Comparison of ENCODE assay signal across 8 cellular contexts in genomic region chr7:34991938-34992840, GRCh38. TPM values are rescaled to one million over a fixed set of nuclear protein-coding genes. Genes with fewer than 3 reads are reported as not detected.
DNase-seq lines count a peak whose midpoint lies in the region; ATAC-seq and TF ChIP-seq lines count a peak whose summit lies in the region.

No MANE protein-coding gene starts in this region.

- H3K9me3 ChIP-seq in fibroblast of lung (ENCODE audit: control insufficient read depth, insufficient read depth, low read depth, low read length), result no peaks in the 10 kb centered on the region
- H3K9me3 ChIP-seq in smooth muscle cell (replicated peaks; ENCODE audit: low read depth), result no peaks in the 10 kb centered on the region

- no peaks in the 10 kb centered on the region for H3F3A ChIP-seq in smooth muscle cell (ENCODE audit: low read depth)

- no peak overlapping the region for H3K9ac ChIP-seq in fibroblast of lung (ENCODE audit: insufficient read depth, low read length)
- H3K9ac ChIP-seq in smooth muscle cell (ENCODE audit: low read depth), result no peak overlapping the region

- H3K4me3 ChIP-seq in fibroblast of lung (replicated peaks in 1 of 4; ENCODE audit: control extremely low read depth in 1 of 4, insufficient read depth in 1 of 4, low read depth in 3 of 4, low read length in 4 of 4) (peak overlapping the region in 1 of 4 experiments; percentile 2), smooth muscle cell (no peak overlapping the region)

- TF ChIP-seq CTCF in fibroblast of lung (conservative IDR thresholded peaks at IDR 0.05 in 1 of 2, IDR thresholded peaks at IDR 0.05 in 1 of 2; ENCODE audit: low read depth in 1 of 2, low read length in 2 of 2) (no peak), smooth muscle cell (IDR thresholded peaks at IDR 0.05; ENCODE audit: borderline replicate concordance, insufficient read depth, poor library complexity, severe bottlenecking) (no peak)

- peak; percentile 13 for DNase-seq in UCSD-AML1 (lab: John Stamatoyannopoulos, UW; ENCODE audit: unreplicated experiment)
- DNase-seq in fibroblast of lung (ENCODE audit: low read depth in 2 of 2), result peak; percentile 52 to 67
- peak; percentile 20 for DNase-seq in stimulated activated CD8-positive, alpha-beta memory T cell treated with anti-CD3 and anti-CD28 coated beads, Interleukin-7, amount 100 ng/mL, for 24 hours (ENCODE audit: low read depth)
- no peak for DNase-seq in smooth muscle cell (lab: John Stamatoyannopoulos, UW; ENCODE audit: unreplicated experiment)
- DNase-seq in SHP77 (lab: John Stamatoyannopoulos, UW), result no peak
- no peak for DNase-seq in NCI-H524 treated with DMSO at 0.1 percent for 48 hours (lab: John Stamatoyannopoulos, UW)

- 79% methylated on average over 12 of the region's 12 CpGs for WGBS in smooth muscle cell (ENCODE audit: low lambda C conversion rate)

- H3K79me2 ChIP-seq in fibroblast of lung (ENCODE audit: control insufficient read depth, insufficient read depth, low read length) (no peaks in the 10 kb centered on the region), smooth muscle cell (ENCODE audit: low read depth) (no peaks in the 10 kb centered on the region)

- H3K36me3 ChIP-seq in fibroblast of lung (ENCODE audit: control insufficient read depth, insufficient read depth, low read length), result no peaks in the 10 kb centered on the region
- H3K36me3 ChIP-seq in smooth muscle cell (ENCODE audit: low read depth), result no peaks in the 10 kb centered on the region

- H2AFZ ChIP-seq in fibroblast of lung (ENCODE audit: low read length), result peak overlapping the region; percentile 33
- no peak overlapping the region for H2AFZ ChIP-seq in smooth muscle cell (ENCODE audit: low read depth)

- H3K27me3 ChIP-seq in fibroblast of lung (ENCODE audit: control insufficient read depth, insufficient read depth, low read length), result no peaks in the 10 kb centered on the region
- no peaks in the 10 kb centered on the region for H3K27me3 ChIP-seq in smooth muscle cell (ENCODE audit: low read depth)

- H3K4me2 ChIP-seq in fibroblast of lung (ENCODE audit: extremely low read depth, insufficient read depth, low read length), result no peak overlapping the region
- H3K4me2 ChIP-seq in smooth muscle cell, result no peak overlapping the region

- H3K4me1 ChIP-seq in fibroblast of lung (ENCODE audit: control insufficient read depth, extremely low read depth, insufficient read depth, low read length) (no peaks in the 10 kb centered on the region), smooth muscle cell (ENCODE audit: low read depth) (no peaks in the 10 kb centered on the region)

- no peaks in the 10 kb centered on the region for H4K20me1 ChIP-seq in fibroblast of lung (ENCODE audit: control insufficient read depth, extremely low read depth, insufficient read depth, low read length)
- H4K20me1 ChIP-seq in smooth muscle cell (ENCODE audit: low read depth), result no peaks in the 10 kb centered on the region

- H3K27ac ChIP-seq in fibroblast of lung (ENCODE audit: insufficient read depth, low read length) (no peak overlapping the region), smooth muscle cell (ENCODE audit: low read depth) (no peak overlapping the region)

- peak; percentile 71 for ATAC-seq in GM19372 (IDR thresholded peaks at IDR 0.05; ENCODE audit: low read depth, unreplicated experiment)
- peak; percentile 77 for ATAC-seq in HG03066 (IDR thresholded peaks at IDR 0.05; ENCODE audit: low read depth, unreplicated experiment)

RNA-seq across cellular contexts. Expression of gene DPY19L1, which starts 45.1 kb away (rescaled TPM):
- 28.8 and 30.1 TPM in 2 replicates for total RNA-seq in fibroblast of lung
- 26.2 and 31.8 TPM in 2 replicates for polyA plus RNA-seq in fibroblast of lung
- 13.8 and 16.2 TPM in 2 replicates for polyA plus RNA-seq in fibroblast of lung (2012)
- 3.9 and 4.6 TPM in 2 replicates for polyA minus RNA-seq in fibroblast of lung (ENCODE audit: low replicate concordance)
- 38.2 and 53.1 TPM in 2 replicates for total RNA-seq in smooth muscle cell
- 14.5 and 14.8 TPM in 2 replicates for polyA plus RNA-seq in smooth muscle cell

Comparison
In these comparisons a context has a peak if more than half of its experiments do, and no peak if none do; other contexts are left out.
1. DNase-seq: peak in UCSD-AML1 (single experiment), fibroblast of lung (2 of 2) and stimulated activated CD8-positive, alpha-beta memory T cell treated with anti-CD3 and anti-CD28 coated beads, Interleukin-7, amount 100 ng/mL, for 24 hours (single experiment); none in smooth muscle cell (single experiment), SHP77 (0 of 2) and NCI-H524 treated with DMSO at 0.1 percent for 48 hours (single experiment).